In genomic region chrX:3548743-3549441, GRCh38 we compare ENCODE assay signal across 9 cellular contexts.
DNase-seq lines count a peak whose midpoint lies in the region; ATAC-seq, FAIRE-seq and TF ChIP-seq lines count a peak whose summit lies in the region.
"Had no signal": no experiment of that assay in that cellular context is flagged by ENCODE, and none has a peak within 500 bp of the region (broad histone marks: within the 10 kb centered on the region; RNA-seq: fewer than 3 reads in every experiment).

No MANE protein-coding gene starts in this region.

- no peaks in the 10 kb centered on the region for H3K27me3 ChIP-seq in colonic mucosa

- no peak overlapping the region for H3K4me3 ChIP-seq in colonic mucosa

- peak; percentile 50 for TF ChIP-seq CTCF in VCaP (conservative IDR thresholded peaks at IDR 0.05)
- no peak for TF ChIP-seq CTCF in colonic mucosa (IDR thresholded peaks at IDR 0.05)

- no peaks in the 10 kb centered on the region for H3K4me1 ChIP-seq in colonic mucosa

- intact Hi-C loops in colonic mucosa (cut with DNase I) = no loop called here

- no peak overlapping the region for H3K9ac ChIP-seq in colonic mucosa (ENCODE audit: low read depth in 2 of 2, low read length in 2 of 2)

- DNase-seq in 8988T (peak; percentile 12), LHCN-M2 (ENCODE audit: low read depth) (peak; percentile 76), colonic mucosa (no peak)
- DNase-seq in stimulated activated CD4-positive, alpha-beta T cell treated with anti-CD3 and anti-CD28 coated beads, Interleukin-12 subunit alpha, Interleukin-12 subunit beta, amount 100 ng/mL, for 4 hours = no peak
- no peak for DNase-seq in activated CD4-positive, alpha-beta T cell treated with anti-CD3 and anti-CD28 coated beads for 1 hour

- peak; percentile 64 for FAIRE-seq in islet of Langerhans (lab: Jason Lieb, UNC)
- FAIRE-seq: G401.6 had no signal

- no peak for ATAC-seq in HG02798 (IDR thresholded peaks at IDR 0.05; ENCODE audit: poor library complexity, unreplicated experiment)

- H3K27ac ChIP-seq in VCaP (no peak overlapping the region), colonic mucosa (no peak overlapping the region)

- H3K36me3 ChIP-seq in colonic mucosa = no peaks in the 10 kb centered on the region

- no peaks in the 10 kb centered on the region for H3K9me3 ChIP-seq in colonic mucosa

Comparison
In these comparisons a context has a peak if more than half of its experiments do, and no peak if none do; other contexts are left out.
1. DNase-seq: peak in 8988T (single experiment) and LHCN-M2 (single experiment); none in stimulated activated CD4-positive, alpha-beta T cell treated with anti-CD3 and anti-CD28 coated beads, Interleukin-12 subunit alpha, Interleukin-12 subunit beta, amount 100 ng/mL, for 4 hours (single experiment), activated CD4-positive, alpha-beta T cell treated with anti-CD3 and anti-CD28 coated beads for 1 hour (single experiment) and colonic mucosa (single experiment).